3 cellular contexts compared by ENCODE assay signal in genomic region chr17:20267459-20267842, GRCh38.
TF ChIP-seq lines count a peak whose summit lies in the region.

No MANE protein-coding gene starts in this region.

TF ChIP-seq in GM23338, 12 proteins besides CTCF, POLR2A, EP300 and RAD21 (continued from another document and continues in another):
- no peak for TF ChIP-seq ZNF462 (CRISPR knock-in tag; IDR thresholded peaks at IDR 0.05)

TF ChIP-seq in SK-N-SH treated with all-trans-retinoic acid at 6 μM for 48 hours, 23 proteins besides CTCF, POLR2A, EP300 and RAD21 (continued from another document):
- TF ChIP-seq ISL1 (CRISPR knock-in tag; IDR thresholded peaks at IDR 0.05), result no peak
- TF ChIP-seq SNAI2 (CRISPR knock-in tag; IDR thresholded peaks at IDR 0.05), result no peak
- no peak for TF ChIP-seq TCF4 (CRISPR knock-in tag; IDR thresholded peaks at IDR 0.05; ENCODE audit: borderline replicate concordance)
- TF ChIP-seq RARB (CRISPR knock-in tag; IDR thresholded peaks at IDR 0.05), result no peak
- TF ChIP-seq, protein P1, sequence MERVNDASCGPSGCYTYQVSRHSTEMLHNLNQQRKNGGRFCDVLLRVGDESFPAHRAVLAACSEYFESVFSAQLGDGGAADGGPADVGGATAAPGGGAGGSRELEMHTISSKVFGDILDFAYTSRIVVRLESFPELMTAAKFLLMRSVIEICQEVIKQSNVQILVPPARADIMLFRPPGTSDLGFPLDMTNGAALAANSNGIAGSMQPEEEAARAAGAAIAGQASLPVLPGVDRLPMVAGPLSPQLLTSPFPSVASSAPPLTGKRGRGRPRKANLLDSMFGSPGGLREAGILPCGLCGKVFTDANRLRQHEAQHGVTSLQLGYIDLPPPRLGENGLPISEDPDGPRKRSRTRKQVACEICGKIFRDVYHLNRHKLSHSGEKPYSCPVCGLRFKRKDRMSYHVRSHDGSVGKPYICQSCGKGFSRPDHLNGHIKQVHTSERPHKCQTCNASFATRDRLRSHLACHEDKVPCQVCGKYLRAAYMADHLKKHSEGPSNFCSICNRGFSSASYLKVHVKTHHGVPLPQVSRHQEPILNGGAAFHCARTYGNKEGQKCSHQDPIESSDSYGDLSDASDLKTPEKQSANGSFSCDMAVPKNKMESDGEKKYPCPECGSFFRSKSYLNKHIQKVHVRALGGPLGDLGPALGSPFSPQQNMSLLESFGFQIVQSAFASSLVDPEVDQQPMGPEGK (CRISPR knock-in tag; IDR thresholded peaks at IDR 0.05; ENCODE audit: borderline replicate concordance), result no peak
- no peak for TF ChIP-seq GLIS3 (CRISPR knock-in tag; IDR thresholded peaks at IDR 0.05)
- TF ChIP-seq CREB5 (CRISPR knock-in tag; IDR thresholded peaks at IDR 0.05; ENCODE audit: low read depth), result no peak
- TF ChIP-seq, protein P2, sequence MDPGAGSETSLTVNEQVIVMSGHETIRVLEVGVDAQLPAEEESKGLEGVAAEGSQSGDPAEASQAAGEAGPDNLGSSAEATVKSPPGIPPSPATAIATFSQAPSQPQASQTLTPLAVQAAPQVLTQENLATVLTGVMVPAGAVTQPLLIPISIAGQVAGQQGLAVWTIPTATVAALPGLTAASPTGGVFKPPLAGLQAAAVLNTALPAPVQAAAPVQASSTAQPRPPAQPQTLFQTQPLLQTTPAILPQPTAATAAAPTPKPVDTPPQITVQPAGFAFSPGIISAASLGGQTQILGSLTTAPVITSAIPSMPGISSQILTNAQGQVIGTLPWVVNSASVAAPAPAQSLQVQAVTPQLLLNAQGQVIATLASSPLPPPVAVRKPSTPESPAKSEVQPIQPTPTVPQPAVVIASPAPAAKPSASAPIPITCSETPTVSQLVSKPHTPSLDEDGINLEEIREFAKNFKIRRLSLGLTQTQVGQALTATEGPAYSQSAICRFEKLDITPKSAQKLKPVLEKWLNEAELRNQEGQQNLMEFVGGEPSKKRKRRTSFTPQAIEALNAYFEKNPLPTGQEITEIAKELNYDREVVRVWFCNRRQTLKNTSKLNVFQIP (CRISPR knock-in tag; IDR thresholded peaks at IDR 0.05; ENCODE audit: borderline replicate concordance, low read depth), result no peak
- TF ChIP-seq BACH2 (CRISPR knock-in tag; IDR thresholded peaks at IDR 0.05; ENCODE audit: borderline replicate concordance), result no peak
- TF ChIP-seq CSDC2 (CRISPR knock-in tag; IDR thresholded peaks at IDR 0.05), result no peak
- TF ChIP-seq, protein P3, sequence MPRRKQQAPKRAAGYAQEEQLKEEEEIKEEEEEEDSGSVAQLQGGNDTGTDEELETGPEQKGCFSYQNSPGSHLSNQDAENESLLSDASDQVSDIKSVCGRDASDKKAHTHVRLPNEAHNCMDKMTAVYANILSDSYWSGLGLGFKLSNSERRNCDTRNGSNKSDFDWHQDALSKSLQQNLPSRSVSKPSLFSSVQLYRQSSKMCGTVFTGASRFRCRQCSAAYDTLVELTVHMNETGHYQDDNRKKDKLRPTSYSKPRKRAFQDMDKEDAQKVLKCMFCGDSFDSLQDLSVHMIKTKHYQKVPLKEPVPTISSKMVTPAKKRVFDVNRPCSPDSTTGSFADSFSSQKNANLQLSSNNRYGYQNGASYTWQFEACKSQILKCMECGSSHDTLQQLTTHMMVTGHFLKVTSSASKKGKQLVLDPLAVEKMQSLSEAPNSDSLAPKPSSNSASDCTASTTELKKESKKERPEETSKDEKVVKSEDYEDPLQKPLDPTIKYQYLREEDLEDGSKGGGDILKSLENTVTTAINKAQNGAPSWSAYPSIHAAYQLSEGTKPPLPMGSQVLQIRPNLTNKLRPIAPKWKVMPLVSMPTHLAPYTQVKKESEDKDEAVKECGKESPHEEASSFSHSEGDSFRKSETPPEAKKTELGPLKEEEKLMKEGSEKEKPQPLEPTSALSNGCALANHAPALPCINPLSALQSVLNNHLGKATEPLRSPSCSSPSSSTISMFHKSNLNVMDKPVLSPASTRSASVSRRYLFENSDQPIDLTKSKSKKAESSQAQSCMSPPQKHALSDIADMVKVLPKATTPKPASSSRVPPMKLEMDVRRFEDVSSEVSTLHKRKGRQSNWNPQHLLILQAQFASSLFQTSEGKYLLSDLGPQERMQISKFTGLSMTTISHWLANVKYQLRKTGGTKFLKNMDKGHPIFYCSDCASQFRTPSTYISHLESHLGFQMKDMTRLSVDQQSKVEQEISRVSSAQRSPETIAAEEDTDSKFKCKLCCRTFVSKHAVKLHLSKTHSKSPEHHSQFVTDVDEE (CRISPR knock-in tag; IDR thresholded peaks at IDR 0.05), result no peak

TF ChIP-seq in K562, 482 proteins besides CTCF, POLR2A, EP300 and RAD21 (continued from another document):
- TF ChIP-seq L3MBTL2 (IDR thresholded peaks at IDR 0.05), result no peak; the same call in 1 of the 2 replicates
- TF ChIP-seq SMAD1 (IDR thresholded peaks at IDR 0.05; ENCODE audit: low read depth, low read length, partially characterized antibody), result no peak
- TF ChIP-seq PCBP1 (IDR thresholded peaks at IDR 0.05; ENCODE audit: low read depth, low read length, poor library complexity, severe bottlenecking), result no peak
- no peak for TF ChIP-seq POLR2AphosphoS5 (IDR thresholded peaks at IDR 0.05; ENCODE audit: control insufficient read depth, insufficient read depth, low read depth, low read length)
- no peak for TF ChIP-seq FOXJ2 (tag; IDR thresholded peaks at IDR 0.05)
- TF ChIP-seq HMGXB4 (CRISPR knock-in tag; IDR thresholded peaks at IDR 0.05), result no peak
- TF ChIP-seq, protein P4, sequence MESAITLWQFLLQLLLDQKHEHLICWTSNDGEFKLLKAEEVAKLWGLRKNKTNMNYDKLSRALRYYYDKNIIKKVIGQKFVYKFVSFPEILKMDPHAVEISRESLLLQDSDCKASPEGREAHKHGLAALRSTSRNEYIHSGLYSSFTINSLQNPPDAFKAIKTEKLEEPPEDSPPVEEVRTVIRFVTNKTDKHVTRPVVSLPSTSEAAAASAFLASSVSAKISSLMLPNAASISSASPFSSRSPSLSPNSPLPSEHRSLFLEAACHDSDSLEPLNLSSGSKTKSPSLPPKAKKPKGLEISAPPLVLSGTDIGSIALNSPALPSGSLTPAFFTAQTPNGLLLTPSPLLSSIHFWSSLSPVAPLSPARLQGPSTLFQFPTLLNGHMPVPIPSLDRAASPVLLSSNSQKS (CRISPR knock-in tag; IDR thresholded peaks at IDR 0.05), result no peak
- TF ChIP-seq TCF7 (IDR thresholded peaks at IDR 0.05; ENCODE audit: borderline replicate concordance), result no peak
- no peak for TF ChIP-seq ZNF583 (CRISPR knock-in tag; IDR thresholded peaks at IDR 0.05)
